Comparison of ENCODE assay signal across 8 cellular contexts in genomic region chr1:15409400-15410222, GRCh38. TPM values are rescaled to one million over a fixed set of nuclear protein-coding genes. Genes with fewer than 3 reads are reported as not detected.
DNase-seq lines count a peak whose midpoint lies in the region; ATAC-seq and TF ChIP-seq lines count a peak whose summit lies in the region.

A gene with protein sequence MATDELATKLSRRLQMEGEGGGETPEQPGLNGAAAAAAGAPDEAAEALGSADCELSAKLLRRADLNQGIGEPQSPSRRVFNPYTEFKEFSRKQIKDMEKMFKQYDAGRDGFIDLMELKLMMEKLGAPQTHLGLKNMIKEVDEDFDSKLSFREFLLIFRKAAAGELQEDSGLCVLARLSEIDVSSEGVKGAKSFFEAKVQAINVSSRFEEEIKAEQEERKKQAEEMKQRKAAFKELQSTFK (plus strand): TSS chr1:15409888. CDS start chr1:15409972, 84 bp downstream.

- H3K36me3 Mint-ChIP-seq in activated CD8-positive, alpha-beta memory T cell treated with anti-CD3 and anti-CD28 coated beads, Interleukin-2, amount 10 ng/mL, durations not matched to agents 7 days and 5 days: peaks cover 21% of the 10 kb centered on the region
- H3K36me3 Mint-ChIP-seq in endodermal cell (ENCODE audit: low read depth) (peaks cover 6% of the 10 kb centered on the region), mesothelial cell of epicardium (no peaks in the 10 kb centered on the region)

- H3K27me3 ChIP-seq in endodermal cell (ENCODE audit: control insufficient read depth, insufficient read depth, low read length, poor library complexity, severe bottlenecking): no peaks in the 10 kb centered on the region

- no peaks in the 10 kb centered on the region for H3K9me3 ChIP-seq in endodermal cell (ENCODE audit: control insufficient read depth, low read length)

- ATAC-seq in GM19372 (IDR thresholded peaks at IDR 0.05; ENCODE audit: low read depth, unreplicated experiment) (peak; percentile 81), HG03565 (IDR thresholded peaks at IDR 0.05; ENCODE audit: unreplicated experiment) (peak; percentile 74)
- peak; percentile 88 for ATAC-seq in activated CD8-positive, alpha-beta memory T cell treated with anti-CD3 and anti-CD28 coated beads, Interleukin-2, amount 10 ng/mL, durations not matched to agents 7 days and 5 days

- CTCF ChIA-PET in activated CD8-positive, alpha-beta memory T cell treated with anti-CD3 and anti-CD28 coated beads, Interleukin-2, amount 10 ng/mL, durations not matched to agents 7 days and 5 days (lab: Charles Lee): interaction anchor here (0.8 to 3.6 kb wide), 2 partner anchors 63 to 86 kb away, joined by 3 to 29 read pairs; no protein-coding TSS in a partner anchor

- peak within 1 kb of the TSS; percentile 91 for H3K4me3 Mint-ChIP-seq in activated CD8-positive, alpha-beta memory T cell treated with anti-CD3 and anti-CD28 coated beads, Interleukin-2, amount 10 ng/mL, durations not matched to agents 7 days and 5 days
- H3K4me3 Mint-ChIP-seq in endodermal cell (peak within 1 kb of the TSS; percentile 76), mesothelial cell of epicardium (peak within 1 kb of the TSS; percentile 79)

- H3K27ac Mint-ChIP-seq in activated CD8-positive, alpha-beta memory T cell treated with anti-CD3 and anti-CD28 coated beads, Interleukin-2, amount 10 ng/mL, durations not matched to agents 7 days and 5 days: peak within 1 kb of the TSS; percentile 86
- H3K27ac Mint-ChIP-seq in endodermal cell: peak within 1 kb of the TSS; percentile 94
- H3K27ac Mint-ChIP-seq in mesothelial cell of epicardium: peak within 1 kb of the TSS; percentile 94

- DNase-seq in C1 segment of cervical spinal cord (lab: John Stamatoyannopoulos, UW): peak in 11 of 14 donors; percentile 16 to 74 (median 52)
- DNase-seq in NOMO-1 treated with DMSO at 0.1 percent for 48 hours (lab: John Stamatoyannopoulos, UW; ENCODE audit: unreplicated experiment): peak; percentile 70
- DNase-seq in activated CD8-positive, alpha-beta memory T cell treated with anti-CD3 and anti-CD28 coated beads, Interleukin-2, amount 10 ng/mL, durations not matched to agents 7 days and 5 days: peak; percentile 88
- peak; percentile 90 for DNase-seq in endodermal cell
- DNase-seq in mesothelial cell of epicardium (ENCODE audit: low spot score in 2 of 2, unreplicated experiment in 2 of 2): peak; percentile 66 to 76
- DNase-seq in stimulated activated CD8-positive, alpha-beta memory T cell treated with anti-CD3 and anti-CD28 coated beads, Interleukin-15, amount 100 ng/mL, for 4 hours (ENCODE audit: low read depth in 2 of 2): peak; percentile 81 to 85

- WGBS in endodermal cell (ENCODE audit: insufficient coverage in 1 of 2, insufficient read length in 1 of 2), 2 experiments: 0 to 1% methylated on average over 18 to 99 of the region's 99 CpGs

- peaks cover 7% of the 10 kb centered on the region for H3K36me3 ChIP-seq in endodermal cell (ENCODE audit: control insufficient read depth, insufficient read depth, low read length)

- H3K4me1 ChIP-seq in endodermal cell (ENCODE audit: control insufficient read depth, insufficient read depth, low read length): peaks cover 28% of the 10 kb centered on the region

- H3K9ac ChIP-seq in endodermal cell (ENCODE audit: extremely low read depth, low read length, poor library complexity, severe bottlenecking): peak within 1 kb of the TSS; percentile 81

- no peak within 1 kb of the TSS for H3K27ac ChIP-seq in endodermal cell (ENCODE audit: low read depth, low read length)

- peaks cover 35% of the 10 kb centered on the region for H3K4me1 Mint-ChIP-seq in activated CD8-positive, alpha-beta memory T cell treated with anti-CD3 and anti-CD28 coated beads, Interleukin-2, amount 10 ng/mL, durations not matched to agents 7 days and 5 days
- H3K4me1 Mint-ChIP-seq in endodermal cell: peaks cover 58% of the 10 kb centered on the region
- H3K4me1 Mint-ChIP-seq in mesothelial cell of epicardium: peaks cover 27% of the 10 kb centered on the region

- H3K27me3 Mint-ChIP-seq in activated CD8-positive, alpha-beta memory T cell treated with anti-CD3 and anti-CD28 coated beads, Interleukin-2, amount 10 ng/mL, durations not matched to agents 7 days and 5 days: peaks cover 28% of the 10 kb centered on the region
- H3K27me3 Mint-ChIP-seq in endodermal cell (ENCODE audit: insufficient read depth) (peaks cover 6% of the 10 kb centered on the region), mesothelial cell of epicardium (ENCODE audit: low read depth) (peaks cover 43% of the 10 kb centered on the region)

- H3K4me3 ChIP-seq in endodermal cell (ENCODE audit: low read length): peak within 1 kb of the TSS; percentile 90

- no peak for TF ChIP-seq CTCF in endodermal cell (conservative IDR thresholded peaks at IDR 0.05)
- no peak for TF ChIP-seq CTCF in mesothelial cell of epicardium (IDR thresholded peaks at IDR 0.05; ENCODE audit: unreplicated experiment)

- H3K9me3 Mint-ChIP-seq in activated CD8-positive, alpha-beta memory T cell treated with anti-CD3 and anti-CD28 coated beads, Interleukin-2, amount 10 ng/mL, durations not matched to agents 7 days and 5 days (ENCODE audit: low read depth): no peaks in the 10 kb centered on the region
- no peaks in the 10 kb centered on the region for H3K9me3 Mint-ChIP-seq in endodermal cell
- no peaks in the 10 kb centered on the region for H3K9me3 Mint-ChIP-seq in mesothelial cell of epicardium

RNA-seq across cellular contexts. Expression of the gene that starts here (rescaled TPM):
- total RNA-seq in activated CD8-positive, alpha-beta memory T cell treated with anti-CD3 and anti-CD28 coated beads, Interleukin-2, amount 10 ng/mL, durations not matched to agents 7 days and 5 days: 10 to 100 TPM; 95.4 to 98.9 TPM
- total RNA-seq in endodermal cell: 10 to 100 TPM; 36.7 to 47.6 TPM
- 20.3 TPM for polyA plus RNA-seq in endodermal cell (2013, experiment 1 of 2)
- polyA plus RNA-seq in endodermal cell (2013, experiment 2 of 2): 20.0 TPM
- 16.2 to 18.0 TPM (median 17.5 TPM) in 3 replicates for total RNA-seq in mesothelial cell of epicardium
